ENCODE assay signal across 29 cellular contexts in genomic region chr18:39491408-39491807, GRCh38.
"Had no signal": no experiment of that assay in that cellular context is flagged by ENCODE, and none has a peak within 500 bp of the region (broad histone marks: within the 10 kb centered on the region; RNA-seq: fewer than 3 reads in every experiment).

No MANE protein-coding gene starts in this region.

- H3K4me3 ChIP-seq: adrenal gland, esophagus muscularis mucosa, gastroesophageal sphincter had no signal

- DNase-seq: activated B cell treated with CpG ODN at 0.5 μM for 24 hours; activated CD4-positive, alpha-beta T cell treated with anti-CD3 and anti-CD28 coated beads for 48 hours; activated CD4-positive, alpha-beta T cell treated with anti-CD3 and anti-CD28 coated beads, Interleukin-2, amount 50 U/mL, for 1 hour; activated CD4-positive, alpha-beta T cell treated with anti-CD3 and anti-CD28 coated beads, Interleukin-2, amount 50 U/mL, for 48 hours; activated CD8-positive, alpha-beta memory T cell treated with anti-CD3 and anti-CD28 coated beads for 24 hours; activated CD8-positive, alpha-beta T cell treated with anti-CD3 and anti-CD28 coated beads for 36 hours; activated effector memory CD4-positive, alpha-beta T cell treated with anti-CD3 and anti-CD28 coated beads, Interleukin-2, amount 50 U/mL, for 16 hours; activated naive CD4-positive, alpha-beta T cell treated with anti-CD3 and anti-CD28 coated beads for 36 hours; activated naive CD8-positive, alpha-beta T cell treated with anti-CD3 and anti-CD28 coated beads for 36 hours; activated naive CD8-positive, alpha-beta T cell treated with anti-CD3 and anti-CD28 coated beads, Interleukin-2, amount 50 U/mL, for 24 hours; activated T-cell treated with anti-CD3 and anti-CD28 coated beads, Interleukin-2, amount 50 U/mL, for 4 hours; adrenal gland; amygdala; aorta; brain microvascular endothelial cell; caudate nucleus; cortex of kidney; dermis blood vessel endothelial cell; effector CD4-positive, alpha-beta T cell; effector memory CD8-positive, alpha-beta T cell; erythroblast; foreskin melanocyte; SW 1271; T-helper 1 cell; T-helper 17 cell; T1000; WERI-Rb-1 had no signal
